In the genomic region with DNA sequence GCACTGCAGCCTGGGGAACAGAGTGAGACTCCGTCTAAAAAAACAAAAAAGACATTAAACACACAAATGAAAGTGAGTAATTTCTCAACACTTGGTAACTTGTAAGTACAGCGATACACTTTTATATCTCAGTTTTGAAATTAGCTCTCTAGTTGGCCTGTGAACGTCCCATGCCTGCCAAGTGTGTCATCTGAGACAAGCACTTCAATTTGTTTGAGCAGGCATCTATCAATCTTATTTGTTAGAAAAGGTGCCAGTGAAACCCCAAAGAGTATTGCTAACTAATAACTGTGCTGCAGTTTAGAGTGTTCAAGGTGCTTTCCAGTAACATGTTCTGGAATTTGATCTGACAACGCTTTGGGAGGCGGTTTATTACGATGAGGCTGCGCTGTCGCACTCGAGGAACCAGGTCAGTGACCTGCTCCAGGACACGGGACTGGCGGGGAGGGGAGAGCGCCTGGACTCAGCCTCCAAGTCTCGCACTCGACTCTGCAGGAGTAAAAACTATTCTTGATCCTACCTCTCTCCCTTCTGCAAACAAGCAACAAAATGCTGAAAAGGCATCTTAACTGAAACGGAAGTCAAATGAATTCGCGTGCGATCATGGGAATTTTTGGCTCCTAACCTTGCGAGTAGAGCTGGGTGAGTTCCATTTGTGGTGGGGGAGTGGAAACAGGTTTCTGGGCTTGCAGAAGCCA, we compare ENCODE assay signal across 8 cellular contexts. TPM values are rescaled to one million over a fixed set of nuclear protein-coding genes. Genes with fewer than 3 reads are reported as not detected.
A peak's percentile ranks its signal among the peaks of the same experiment; 100 is the strongest.
DNase-seq lines count a peak whose midpoint lies in the region; ATAC-seq, FAIRE-seq and TF ChIP-seq lines count a peak whose summit lies in the region.

No MANE protein-coding gene starts in this region.

- peak; percentile 21 to 45; a peak in 5 of 6 replicates for ATAC-seq in A549
- peak; percentile 54 for ATAC-seq in HepG2
- ATAC-seq in HG02642 (IDR thresholded peaks at IDR 0.05; ENCODE audit: poor library complexity, unreplicated experiment) = no peak

- no TSS peak for BruUV-seq in HepG2 (replicated peaks; lab: Mats Ljungman, UMichigan)

- H3K9me3 ChIP-seq in A549 = no peaks in the 10 kb centered on the region
- H3K9me3 ChIP-seq in Peyer's patch = no peaks in the 10 kb centered on the region
- no peaks in the 10 kb centered on the region for H3K9me3 ChIP-seq in HepG2 (ENCODE audit: low read length)

- H3K27me3 ChIP-seq in Peyer's patch (no peaks in the 10 kb centered on the region), HepG2 (ENCODE audit: control insufficient read depth in 1 of 2, insufficient read depth in 2 of 2, low read length in 2 of 2) (no peaks in the 10 kb centered on the region; a peak in 2 of 5 replicates)

- 0 out of 2 replicates have a peak, but pooled peaks cover 3% of the 10 kb centered on the region for H4K20me1 ChIP-seq in HepG2 (ENCODE audit: insufficient read depth, low read length)

- intact Hi-C loops in HepG2 (cut with micrococcal nuclease; ENCODE audit: unreplicated experiment) = no loop called here

- H3K36me3 ChIP-seq in Peyer's patch (no peaks in the 10 kb centered on the region), HepG2 (replicated peaks in 1 of 2; ENCODE audit: control insufficient read depth in 1 of 2, insufficient read depth in 2 of 2, low read length in 2 of 2) (no peaks in the 10 kb centered on the region)

- H3K27ac ChIP-seq in A549 (peak overlapping the region; percentile 99), Peyer's patch (peak overlapping the region; percentile 89 to 98 (median 93)), cingulate gyrus (ENCODE audit: low read depth, low read length) (peak overlapping the region; percentile 94), HepG2 (ENCODE audit: extremely low read length, insufficient read depth, low read length) (no peak overlapping the region)

- TF ChIP-seq EP300 in A549 (IDR thresholded peaks at IDR 0.05) = no peak
- TF ChIP-seq EP300 in HepG2 (IDR thresholded peaks at IDR 0.05; ENCODE audit: low read depth in 2 of 2, low read length in 2 of 2) = no peak
- TF ChIP-seq EP300 in HepG2 (CRISPR knock-in tag; IDR thresholded peaks at IDR 0.05; ENCODE audit: borderline replicate concordance) = no peak

- CTCF ChIA-PET in A549 (lab: Yijun Ruan, JAX) (interaction anchor here (0.6 to 1.3 kb wide), 6 partner anchors 11 to 567 kb away, joined by 3 read pairs; no protein-coding TSS in a partner anchor), HepG2 (lab: Yijun Ruan, JAX; ENCODE audit: low intra/inter-chr PET ratio, low total read pairs) (no interaction called here)

- TF ChIP-seq POLR2A in A549 (IDR thresholded peaks at IDR 0.05; ENCODE audit: low read length) (no peak), Peyer's patch (IDR thresholded peaks at IDR 0.05) (no peak), HepG2 (IDR thresholded peaks at IDR 0.05; ENCODE audit: insufficient read depth in 1 of 2, low read depth in 2 of 2, low read length in 2 of 2) (no peak)

- peak overlapping the region; percentile 56 for H2AFZ ChIP-seq in HepG2 (ENCODE audit: low read length)

- H3K4me2 ChIP-seq in A549 (peak overlapping the region; percentile 65), HepG2 (ENCODE audit: low read depth, low read length) (peak overlapping the region; percentile 99)

- TF ChIP-seq CTCF in A549 (IDR thresholded peaks at IDR 0.05) (no peak), GM13977 (IDR thresholded peaks at IDR 0.05; ENCODE audit: extremely low read depth, insufficient read depth, missing control alignments) (no peak), Peyer's patch (IDR thresholded peaks at IDR 0.05) (no peak), HepG2 (CRISPR knock-in tag; IDR thresholded peaks at IDR 0.05) (no peak)

- H3K9ac ChIP-seq in HepG2 (ENCODE audit: insufficient read depth, low read depth, low read length) = peak overlapping the region; percentile 57

- POLR2A ChIA-PET in A549 (lab: Yijun Ruan, JAX) (interaction anchor here (1.4 kb wide), 1 partner anchor 311 kb away, joined by 4 read pairs; no protein-coding TSS in a partner anchor), HepG2 (lab: Yijun Ruan, JAX) (no interaction called here)

- peak overlapping the region; percentile 88 for H3K4me3 ChIP-seq in A549
- peak overlapping the region; percentile 86 to 98 (median 94) for H3K4me3 ChIP-seq in Peyer's patch
- peak overlapping the region; percentile 66 to 96 (median 90) for H3K4me3 ChIP-seq in HepG2 (replicated peaks in 1 of 3; ENCODE audit: insufficient read depth in 1 of 3, low read depth in 2 of 3, low read length in 3 of 3)

- TF ChIP-seq RAD21 in A549 (conservative IDR thresholded peaks at IDR 0.05 in 1 of 2, IDR thresholded peaks at IDR 0.05 in 1 of 2) = no peak
- no peak for TF ChIP-seq RAD21 in HepG2 (CRISPR knock-in tag; IDR thresholded peaks at IDR 0.05)

- in situ Hi-C loops in GM13977 (cut with MboI; ENCODE audit: low pct_unique_long_range_greater_than_20kb, low sequenced_read_pairs, unreplicated experiment) (no loop called here), HepG2 (cut with HindIII; ENCODE audit: extremely low pct_ligation_motif_present, low pct_unique_long_range_greater_than_20kb) (no loop called here)

- DNase-seq in A549 (ENCODE audit: low read depth in 1 of 2, low spot score in 1 of 2) (peak; percentile 52 to 54), GM13977 (ENCODE audit: low spot score) (peak; percentile 17), Peyer's patch (peak in 2 of 3 donors; percentile 83), HepG2 (ENCODE audit: low spot score) (peak; percentile 18), NCI-H1417 treated with DMSO at 0.1 percent for 48 hours (lab: John Stamatoyannopoulos, UW) (no peak)
- peak; percentile 28 for DNase-seq in stimulated activated CD8-positive, alpha-beta memory T cell treated with anti-CD3 and anti-CD28 coated beads, Interleukin-4, amount 100 ng/mL, for 48 hours

- FAIRE-seq in A549 (lab: Jason Lieb, UNC) (no peak), HepG2 (lab: Jason Lieb, UNC) (no peak)

- 32% methylated on average over 19 of the region's 19 CpGs for WGBS in A549 (ENCODE audit: missing lambda C conversion rate)
- 12% methylated on average over 14 of the region's 19 CpGs for WGBS in HepG2 (ENCODE audit: low lambda C conversion rate)

- peaks cover 32% of the 10 kb centered on the region for H3K79me2 ChIP-seq in HepG2 (ENCODE audit: insufficient read depth, low read length)

- H3K4me1 ChIP-seq in A549 = peaks cover 12% of the 10 kb centered on the region
- peaks cover 0 to 18% (median 0%) of the 10 kb centered on the region in 4 donors for H3K4me1 ChIP-seq in Peyer's patch
- H3K4me1 ChIP-seq in HepG2 (ENCODE audit: insufficient read depth, low read length) = peaks cover 23% of the 10 kb centered on the region

TF ChIP-seq in A549, 52 proteins besides CTCF, POLR2A, EP300 and RAD21 (continues in another document):
- no peak for TF ChIP-seq CBX8 (IDR thresholded peaks at IDR 0.05)
- no peak; a peak in 1 of 5 replicates for TF ChIP-seq JUN (IDR thresholded peaks at IDR 0.05)
- TF ChIP-seq MAFK (IDR thresholded peaks at IDR 0.05; ENCODE audit: partially characterized antibody) = peak; percentile 73

TF ChIP-seq in HepG2, 621 proteins besides CTCF, POLR2A, EP300 and RAD21 (continues in another document):
- TF ChIP-seq SMAD1 (CRISPR knock-in tag; IDR thresholded peaks at IDR 0.05; ENCODE audit: borderline replicate concordance, low read depth) (no peak), ZEB1 (IDR thresholded peaks at IDR 0.05; ENCODE audit: insufficient replicate concordance, low read depth) (no peak), ZBTB7B (CRISPR knock-in tag; IDR thresholded peaks at IDR 0.05) (no peak)

RNA-seq across cellular contexts. Expression of a gene that starts 1.1 kb away (rescaled TPM):
- polyA plus RNA-seq in A549 (2011; rRNA removed) (83.4 and 83.9 TPM in 2 replicates), A549 (2017; fragmentation: RNase III; extraction: RNeasy Plus Mini Kit Qiagen cat#74134 plus additional on column Dnase treatment) (47.8 to 54.6 TPM (median 51.6 TPM) in 3 replicates), HepG2 (2011; rRNA removed) (17.9 and 20.0 TPM in 2 replicates)
- 22.9 and 27.4 TPM in 2 replicates for polyA plus RNA-seq in A549 (2012; cell fraction: cytosol; rRNA removed)
- 14.4 and 26.1 TPM in 2 replicates for polyA plus RNA-seq in A549 (2012; cell fraction: nucleus; rRNA removed)
- polyA minus RNA-seq in A549 (2011; rRNA and poly(A)+ RNA removed) = 40.2 and 44.0 TPM in 2 replicates
- total RNA-seq in Peyer's patch (10 to 100 TPM; 48.9 to 57.8 (median 53.7) TPM), HepG2 (2016; rRNA removed; fragmentation: Illumina TruSeq; extraction: Trizol) (24.3 and 38.4 TPM in 2 replicates)
- 12.5 and 14.0 TPM in 2 replicates for total RNA-seq in HepG2 (2016; cell fraction: cytosol; rRNA removed; fragmentation: Illumina TruSeq; extraction: Trizol; ENCODE audit: low read depth)
- total RNA-seq in HepG2 (2016; cell fraction: insoluble cytoplasmic fraction; rRNA removed; fragmentation: Illumina TruSeq; extraction: Trizol) = 24.5 and 35.0 TPM in 2 replicates
- total RNA-seq in HepG2 (2016; cell fraction: membrane; rRNA removed; fragmentation: Illumina TruSeq; extraction: Trizol) = 28.2 and 28.5 TPM in 2 replicates
- total RNA-seq in HepG2 (2016; cell fraction: nucleus; rRNA removed; fragmentation: Illumina TruSeq; extraction: Trizol) = 19.6 and 24.3 TPM in 2 replicates
- polyA plus RNA-seq in HepG2 (2011; cell fraction: cytosol; rRNA removed) = 9.8 and 17.5 TPM in 2 replicates
- 15.1 and 18.4 TPM in 2 replicates for polyA plus RNA-seq in HepG2 (2011; cell fraction: nucleus; rRNA removed)
- polyA plus RNA-seq in HepG2 (2012) = 18.2 and 18.8 TPM in 2 replicates
- 2.3 and 2.7 TPM in 2 replicates for polyA plus RNA-seq in HepG2 (2016; cell fraction: cytosol; fragmentation: Illumina TruSeq; extraction: Trizol; ENCODE audit: low read depth)
- polyA plus RNA-seq in HepG2 (2016; cell fraction: insoluble cytoplasmic fraction; fragmentation: Illumina TruSeq; extraction: Trizol; ENCODE audit: low read depth) = 33.7 and 34.5 TPM in 2 replicates
- polyA plus RNA-seq in HepG2 (2016; cell fraction: membrane; fragmentation: Illumina TruSeq; extraction: Trizol; ENCODE audit: low read depth) = 13.0 and 14.7 TPM in 2 replicates
- 27.7 and 31.7 TPM in 2 replicates for polyA plus RNA-seq in HepG2 (2016; cell fraction: nucleus; fragmentation: Illumina TruSeq; extraction: Trizol; ENCODE audit: insufficient read depth, low read depth)
- polyA minus RNA-seq in HepG2 (2011; rRNA and poly(A)+ RNA removed; ENCODE audit: low replicate concordance) = 20.1 and 42.8 TPM in 2 replicates
- polyA minus RNA-seq in HepG2 (2011; cell fraction: cytosol; rRNA and poly(A)+ RNA removed) = 17.2 and 17.5 TPM in 2 replicates
- polyA minus RNA-seq in HepG2 (2011; cell fraction: nucleus; rRNA and poly(A)+ RNA removed) = 21.2 and 23.7 TPM in 2 replicates
